30 cellular contexts compared by ENCODE assay signal in genomic region chr2:173605994-173606393, GRCh38.
"Had no signal": no experiment of that assay in that cellular context is flagged by ENCODE, and none has a peak within 500 bp of the region (broad histone marks: within the 10 kb centered on the region; RNA-seq: fewer than 3 reads in every experiment).

No MANE protein-coding gene starts in this region.

- FAIRE-seq: RCC 7860 had no signal

- H3K27me3 ChIP-seq: SJCRH30 had no signal

- DNase-seq: MM.1S, MV-4-11, NCI-H1092, NCI-H1105, NCI-H1417 treated with DMSO at 0.1 percent for 48 hours, NCI-H1436 treated with DMSO at 0.1 percent for 48 hours, NCI-H1694 treated with DMSO at 0.1 percent for 48 hours, NCI-H187 treated with DMSO at 0.1 percent for 48 hours, NCI-H2029, NCI-H2081, NCI-H2171, NCI-H226, NCI-H446 treated with DMSO at 0.1 percent for 48 hours, NCI-H510A, NCI-H524, NCI-H526, NCI-H69, NCI-H748 treated with DMSO at 0.1 percent for 48 hours, NCI-H82, PC-9, SHP77, SIG-M5, T-cell had no signal

- ATAC-seq: Panc1, Right ventricle myocardium inferior, SK-N-SH treated with all-trans-retinoic acid at 6 μM for 48 hours, T-cell had no signal

- H3K27ac ChIP-seq: PC-9, RWPE1 had no signal

- H3K4me2 ChIP-seq: PC-9 had no signal

- H3K9me3 ChIP-seq: SJCRH30 had no signal

- H3K36me3 ChIP-seq: SJCRH30 had no signal

- H3K4me3 ChIP-seq: PC-9, SK-N-MC had no signal
